ENCODE assay signal across 1 cellular context in the genomic region with DNA sequence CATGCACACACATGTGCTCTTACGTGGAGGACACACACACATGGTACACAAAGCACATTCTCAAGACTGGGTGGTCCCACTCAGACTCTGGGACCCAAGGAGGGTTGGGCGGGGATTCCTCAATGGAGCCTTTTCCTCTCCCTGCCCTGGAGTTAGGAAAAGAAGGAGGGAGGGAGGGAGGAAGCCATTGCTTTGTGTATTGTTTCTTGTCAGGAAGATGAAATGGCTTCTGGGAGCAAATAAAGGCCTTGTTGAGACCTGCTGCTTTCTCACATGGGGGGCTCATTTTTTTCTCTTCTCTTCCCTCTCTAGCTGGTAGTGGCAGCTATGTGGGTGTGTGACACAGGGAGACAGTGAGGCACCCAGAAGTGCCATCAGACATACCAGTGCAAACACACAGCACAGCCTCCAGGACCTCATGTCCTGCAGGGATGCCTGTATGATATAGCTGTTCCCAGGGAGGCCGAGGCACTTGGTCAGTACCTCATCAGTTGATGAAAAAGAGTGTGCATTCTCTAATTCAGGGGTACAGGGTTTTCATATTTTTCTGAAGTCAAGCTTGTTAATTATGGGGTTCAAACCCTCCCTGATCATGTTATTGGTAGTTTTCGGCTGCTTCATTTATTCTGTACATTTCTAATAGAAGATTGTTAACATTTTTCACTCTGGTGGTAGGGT.
TF ChIP-seq lines count a peak whose summit lies in the region.

No MANE protein-coding gene starts in this region.

TF ChIP-seq in endothelial cell of umbilical vein, 7 proteins besides CTCF, POLR2A, EP300 and RAD21:
- TF ChIP-seq MAX (IDR thresholded peaks at IDR 0.05; ENCODE audit: insufficient read depth, insufficient read length) = no peak
- TF ChIP-seq POLR2AphosphoS5 (IDR thresholded peaks at IDR 0.05; ENCODE audit: insufficient read depth, low read depth, low read length) = no peak
- TF ChIP-seq GATA2 (IDR thresholded peaks at IDR 0.05; ENCODE audit: insufficient read depth, insufficient read length, low read depth, low read length) = no peak
- TF ChIP-seq JUN (IDR thresholded peaks at IDR 0.05; ENCODE audit: borderline replicate concordance, insufficient read depth, insufficient read length, low read depth) = no peak
- TF ChIP-seq FOS (IDR thresholded peaks at IDR 0.05; ENCODE audit: borderline replicate concordance, insufficient read depth, low read length) = no peak
- TF ChIP-seq MYC (IDR thresholded peaks at IDR 0.05; ENCODE audit: low read depth, low read length) = no peak
- TF ChIP-seq EZH2 (IDR thresholded peaks at IDR 0.05; ENCODE audit: borderline replicate concordance, low read depth, low read length, severe bottlenecking) = no peak
